Comparison of ENCODE assay signal across 25 cellular contexts in the genomic region with DNA sequence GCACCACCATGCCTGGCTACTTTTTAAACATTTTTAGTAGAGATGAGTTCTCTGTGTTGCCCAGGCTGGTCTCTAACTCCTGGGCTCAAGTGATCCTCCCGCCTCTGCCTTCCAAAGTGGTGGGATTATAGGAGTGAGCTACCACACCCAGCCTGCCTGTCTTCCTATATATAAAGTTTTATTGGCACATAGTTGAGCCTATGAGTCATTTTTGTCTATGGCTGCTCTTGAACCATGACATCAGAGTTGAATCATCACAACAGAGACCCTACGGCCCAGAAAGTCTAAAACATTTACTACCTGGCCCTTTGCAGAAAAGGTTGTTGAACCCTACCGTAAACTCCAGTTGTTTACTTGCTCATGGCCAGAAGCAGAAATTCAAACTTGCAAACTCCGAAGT. TPM values are rescaled to one million over a fixed set of nuclear protein-coding genes. Genes with fewer than 3 reads are reported as not detected.
DNase-seq lines count a peak whose midpoint lies in the region; FAIRE-seq and TF ChIP-seq lines count a peak whose summit lies in the region.
"Had no signal": no experiment of that assay in that cellular context is flagged by ENCODE, and none has a peak within 500 bp of the region (broad histone marks: within the 10 kb centered on the region; RNA-seq: fewer than 3 reads in every experiment).

No MANE protein-coding gene starts in this region.

- FAIRE-seq in H54 (lab: Jason Lieb, UNC) (no peak), RCC 7860 (lab: Jason Lieb, UNC) (no peak)
- FAIRE-seq: endometrium, small intestine had no signal

- no peak for TF ChIP-seq POLR2A in H54 (IDR thresholded peaks at IDR 0.05; ENCODE audit: low read depth, low read length)

- no peaks in the 10 kb centered on the region for H3K27me3 Mint-ChIP-seq in activated T-helper 2 cell treated with anti-CD3 and anti-CD28 coated beads, Interferon-gamma antibody, Interleukin-2, Interleukin-4, amounts not matched to agents 10 μg/mL and 5 μg/mL and 100 μg/mL, durations not matched to agents 14 hours and 24 hours and 36 hours (ENCODE audit: low read depth)

- peak; percentile 36 for DNase-seq in H54 (ENCODE audit: insufficient read length, low spot score)
- peak; percentile 44 for DNase-seq in RCC 7860 (ENCODE audit: low spot score)
- peak; percentile 28 for DNase-seq in iris pigment epithelial cell (ENCODE audit: low read depth)
- no peak for DNase-seq in NCI-H146 treated with DMSO at 0.1 percent for 48 hours (lab: John Stamatoyannopoulos, UW; ENCODE audit: unreplicated experiment)
- no peak for DNase-seq in RPMI8226
- DNase-seq in activated T-helper 2 cell treated with anti-CD3 and anti-CD28 coated beads, Interferon-gamma antibody, Interleukin-2, Interleukin-4, amounts not matched to agents 10 μg/mL and 5 μg/mL and 100 μg/mL, durations not matched to agents 14 hours and 24 hours and 36 hours (ENCODE audit: low spot score), result no peak
- DNase-seq: activated CD8-positive, alpha-beta memory T cell treated with anti-CD3 and anti-CD28 coated beads, Interleukin-2, amount 50 U/mL, for 4 hours; activated effector memory CD4-positive, alpha-beta T cell treated with anti-CD3 and anti-CD28 coated beads, Interleukin-2, amount 50 U/mL, for 16 hours; amniotic stem cell; CD4-positive, CD25-positive, alpha-beta regulatory T cell; DMS 273 treated with DMSO at 0.1 percent for 48 hours; GF-D8; immature natural killer cell; MM.1S; NCI-H187 treated with DMSO at 0.1 percent for 48 hours; small intestine; stimulated activated CD4-positive, alpha-beta T cell treated with anti-CD3 and anti-CD28 coated beads, Interleukin-2, amount 100 ng/mL, for 48 hours; stimulated activated naive CD8-positive, alpha-beta T cell treated with anti-CD3 and anti-CD28 coated beads, Interleukin-15, Interleukin-2, amounts not matched to agents 100 U/mL and 50 U/mL, for 24 hours; T-helper 2 cell; tibial artery; WERI-Rb-1 had no signal

- no peaks in the 10 kb centered on the region for H3K36me3 Mint-ChIP-seq in activated T-helper 2 cell treated with anti-CD3 and anti-CD28 coated beads, Interferon-gamma antibody, Interleukin-2, Interleukin-4, amounts not matched to agents 10 μg/mL and 5 μg/mL and 100 μg/mL, durations not matched to agents 14 hours and 24 hours and 36 hours (ENCODE audit: low read depth)
- H3K36me3 Mint-ChIP-seq: CD4-positive, CD25-positive, alpha-beta regulatory T cell; immature natural killer cell had no signal

- H3K4me1 Mint-ChIP-seq in activated T-helper 2 cell treated with anti-CD3 and anti-CD28 coated beads, Interferon-gamma antibody, Interleukin-2, Interleukin-4, amounts not matched to agents 10 μg/mL and 5 μg/mL and 100 μg/mL, durations not matched to agents 14 hours and 24 hours and 36 hours (ENCODE audit: low read depth), result no peaks in the 10 kb centered on the region
- H3K4me1 Mint-ChIP-seq: CD4-positive, CD25-positive, alpha-beta regulatory T cell; immature natural killer cell had no signal

- H3K27ac Mint-ChIP-seq in activated T-helper 2 cell treated with anti-CD3 and anti-CD28 coated beads, Interferon-gamma antibody, Interleukin-2, Interleukin-4, amounts not matched to agents 10 μg/mL and 5 μg/mL and 100 μg/mL, durations not matched to agents 14 hours and 24 hours and 36 hours, result no peak overlapping the region
- H3K27ac Mint-ChIP-seq: CD4-positive, CD25-positive, alpha-beta regulatory T cell; immature natural killer cell had no signal

- no peak overlapping the region for H3K4me3 Mint-ChIP-seq in activated T-helper 2 cell treated with anti-CD3 and anti-CD28 coated beads, Interferon-gamma antibody, Interleukin-2, Interleukin-4, amounts not matched to agents 10 μg/mL and 5 μg/mL and 100 μg/mL, durations not matched to agents 14 hours and 24 hours and 36 hours (ENCODE audit: low read depth)
- H3K4me3 Mint-ChIP-seq: CD4-positive, CD25-positive, alpha-beta regulatory T cell; immature natural killer cell had no signal

- intact Hi-C loops in activated T-helper 2 cell treated with anti-CD3 and anti-CD28 coated beads, Interferon-gamma antibody, Interleukin-2, Interleukin-4, amounts not matched to agents 10 μg/mL and 5 μg/mL and 100 μg/mL, durations not matched to agents 14 hours and 24 hours and 36 hours (cut with micrococcal nuclease), result no loop called here

- no peaks in the 10 kb centered on the region for H3K9me3 Mint-ChIP-seq in activated T-helper 2 cell treated with anti-CD3 and anti-CD28 coated beads, Interferon-gamma antibody, Interleukin-2, Interleukin-4, amounts not matched to agents 10 μg/mL and 5 μg/mL and 100 μg/mL, durations not matched to agents 14 hours and 24 hours and 36 hours
- H3K9me3 Mint-ChIP-seq: CD4-positive, CD25-positive, alpha-beta regulatory T cell; immature natural killer cell had no signal

RNA-seq across cellular contexts. Expression of a gene that starts 7.9 kb away (rescaled TPM):
- total RNA-seq in activated T-helper 2 cell treated with anti-CD3 and anti-CD28 coated beads, Interferon-gamma antibody, Interleukin-2, Interleukin-4, amounts not matched to agents 10 μg/mL and 5 μg/mL and 100 μg/mL, durations not matched to agents 14 hours and 24 hours and 36 hours, result not detected in 2 replicates
- total RNA-seq: lung microvascular endothelial cell, pulmonary artery endothelial cell, SJSA1 had no signal

RNA-seq across cellular contexts. Expression of a gene that starts 13.3 kb away (rescaled TPM):
- total RNA-seq in activated T-helper 2 cell treated with anti-CD3 and anti-CD28 coated beads, Interferon-gamma antibody, Interleukin-2, Interleukin-4, amounts not matched to agents 10 μg/mL and 5 μg/mL and 100 μg/mL, durations not matched to agents 14 hours and 24 hours and 36 hours, result 16.6 and 18.1 TPM in 2 replicates

RNA-seq across cellular contexts. Expression of a gene that starts 14.9 kb away (rescaled TPM):
- not detected in 2 replicates for total RNA-seq in activated T-helper 2 cell treated with anti-CD3 and anti-CD28 coated beads, Interferon-gamma antibody, Interleukin-2, Interleukin-4, amounts not matched to agents 10 μg/mL and 5 μg/mL and 100 μg/mL, durations not matched to agents 14 hours and 24 hours and 36 hours
- total RNA-seq: CD4-positive, CD25-positive, alpha-beta regulatory T cell; lung microvascular endothelial cell; pulmonary artery endothelial cell; SJSA1 had no signal

RNA-seq across cellular contexts. Expression of a gene that starts 22.2 kb away (rescaled TPM):
- total RNA-seq in activated T-helper 2 cell treated with anti-CD3 and anti-CD28 coated beads, Interferon-gamma antibody, Interleukin-2, Interleukin-4, amounts not matched to agents 10 μg/mL and 5 μg/mL and 100 μg/mL, durations not matched to agents 14 hours and 24 hours and 36 hours, result 5.1 and 5.5 TPM in 2 replicates

RNA-seq across cellular contexts. Expression of a gene that starts 45.9 kb away (rescaled TPM):
- total RNA-seq in activated T-helper 2 cell treated with anti-CD3 and anti-CD28 coated beads, Interferon-gamma antibody, Interleukin-2, Interleukin-4, amounts not matched to agents 10 μg/mL and 5 μg/mL and 100 μg/mL, durations not matched to agents 14 hours and 24 hours and 36 hours, result 0.11 TPM in 1 of 2 replicates, not detected in the other
- total RNA-seq: CD4-positive, CD25-positive, alpha-beta regulatory T cell had no signal

Comparison
In these comparisons a context has a peak if more than half of its experiments do, and no peak if none do; other contexts are left out.
1. DNase-seq: peak in H54 (single experiment), RCC 7860 (single experiment) and iris pigment epithelial cell (single experiment); none in NCI-H146 treated with DMSO at 0.1 percent for 48 hours (single experiment), RPMI8226 (single experiment) and activated T-helper 2 cell treated with anti-CD3 and anti-CD28 coated beads, Interferon-gamma antibody, Interleukin-2, Interleukin-4, amounts not matched to agents 10 μg/mL and 5 μg/mL and 100 μg/mL, durations not matched to agents 14 hours and 24 hours and 36 hours (single experiment).